ENCODE assay signal across 13 cellular contexts in the genomic region with DNA sequence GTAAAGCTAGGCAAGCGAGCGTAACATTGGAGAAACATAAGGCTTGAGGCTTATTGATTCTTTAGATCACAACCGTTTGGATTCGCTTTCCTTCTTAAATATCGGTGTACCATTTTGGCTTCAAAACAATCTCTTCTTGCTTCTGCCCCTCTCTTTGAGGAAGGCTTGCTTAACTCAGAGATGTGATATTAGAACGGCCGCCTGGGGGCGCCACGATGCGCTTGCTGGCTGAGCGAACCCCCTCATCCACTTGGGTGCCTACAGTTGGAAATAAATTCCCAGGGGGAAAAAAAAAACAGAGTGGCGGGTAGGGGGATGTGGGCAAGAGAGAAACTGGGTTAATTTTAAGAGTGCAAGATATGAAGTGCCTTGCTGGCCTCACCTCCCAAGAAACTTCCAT.
DNase-seq lines count a peak whose midpoint lies in the region; ATAC-seq and TF ChIP-seq lines count a peak whose summit lies in the region.
"Had no signal": no experiment of that assay in that cellular context is flagged by ENCODE, and none has a peak within 500 bp of the region (broad histone marks: within the 10 kb centered on the region; RNA-seq: fewer than 3 reads in every experiment).

No MANE protein-coding gene starts in this region.

- peak; percentile 58 for TF ChIP-seq CTCF in endothelial cell (IDR thresholded peaks at IDR 0.05; ENCODE audit: unreplicated experiment)
- peak; percentile 25 for TF ChIP-seq CTCF in osteocyte (IDR thresholded peaks at IDR 0.05)

- DNase-seq in NCI-H82 (lab: John Stamatoyannopoulos, UW): peak; percentile 11
- no peak for DNase-seq in NCI-H82 treated with DMSO at 0.1 percent for 48 hours (lab: John Stamatoyannopoulos, UW; ENCODE audit: unreplicated experiment)
- DNase-seq in NCI-H69 (lab: John Stamatoyannopoulos, UW): peak; percentile 7
- DNase-seq in endothelial cell (ENCODE audit: low spot score): peak; percentile 37
- DNase-seq in osteocyte (ENCODE audit: extremely low spot score, unreplicated experiment): no peak
- DNase-seq in stimulated activated CD4-positive, alpha-beta T cell treated with anti-CD3 and anti-CD28 coated beads, Interleukin-1b, Interleukin-23, amount 100 ng/mL, for 48 hours: no peak
- no peak for DNase-seq in NCI-H510A treated with DMSO at 0.1 percent for 48 hours (lab: John Stamatoyannopoulos, UW)
- DNase-seq: dorsolateral prefrontal cortex, lower lobe of right lung, NCI-H2171 treated with DMSO at 0.1 percent for 48 hours, RPMI8226 had no signal

- H3K4me1 Mint-ChIP-seq in endothelial cell (ENCODE audit: unreplicated experiment) (peaks cover 19% of the 10 kb centered on the region), osteocyte (ENCODE audit: unreplicated experiment) (no peaks in the 10 kb centered on the region)
- H3K4me1 Mint-ChIP-seq: activated naive CD4-positive, alpha-beta T cell treated with anti-CD3 and anti-CD28 coated beads, Interleukin-2, amount 50 U/mL, for 24 hours had no signal

- no peak overlapping the region for H3K4me3 Mint-ChIP-seq in endothelial cell (ENCODE audit: unreplicated experiment)
- no peak overlapping the region for H3K4me3 Mint-ChIP-seq in osteocyte (ENCODE audit: unreplicated experiment)
- H3K4me3 Mint-ChIP-seq: activated naive CD4-positive, alpha-beta T cell treated with anti-CD3 and anti-CD28 coated beads, Interleukin-2, amount 50 U/mL, for 24 hours had no signal

- peaks cover 4% of the 10 kb centered on the region for H3K36me3 Mint-ChIP-seq in endothelial cell (ENCODE audit: low read depth, unreplicated experiment)
- peaks cover 38% of the 10 kb centered on the region for H3K36me3 Mint-ChIP-seq in osteocyte (ENCODE audit: unreplicated experiment)
- H3K36me3 Mint-ChIP-seq: activated naive CD4-positive, alpha-beta T cell treated with anti-CD3 and anti-CD28 coated beads, Interleukin-2, amount 50 U/mL, for 24 hours had no signal

- H3K27me3 Mint-ChIP-seq in endothelial cell (ENCODE audit: unreplicated experiment) (peaks cover 5% of the 10 kb centered on the region), osteocyte (ENCODE audit: unreplicated experiment) (no peaks in the 10 kb centered on the region)
- H3K27me3 Mint-ChIP-seq: activated naive CD4-positive, alpha-beta T cell treated with anti-CD3 and anti-CD28 coated beads, Interleukin-2, amount 50 U/mL, for 24 hours had no signal

- no peaks in the 10 kb centered on the region for H3K9me3 Mint-ChIP-seq in endothelial cell (ENCODE audit: unreplicated experiment)
- H3K9me3 Mint-ChIP-seq in osteocyte (ENCODE audit: unreplicated experiment): no peaks in the 10 kb centered on the region
- H3K9me3 Mint-ChIP-seq: activated naive CD4-positive, alpha-beta T cell treated with anti-CD3 and anti-CD28 coated beads, Interleukin-2, amount 50 U/mL, for 24 hours had no signal

- H3K27ac Mint-ChIP-seq in endothelial cell (ENCODE audit: unreplicated experiment): no peak overlapping the region
- no peak overlapping the region for H3K27ac Mint-ChIP-seq in osteocyte (ENCODE audit: unreplicated experiment)
- H3K27ac Mint-ChIP-seq: activated naive CD4-positive, alpha-beta T cell treated with anti-CD3 and anti-CD28 coated beads, Interleukin-2, amount 50 U/mL, for 24 hours had no signal

- ATAC-seq in GM18511 (IDR thresholded peaks at IDR 0.05; ENCODE audit: unreplicated experiment): no peak
- ATAC-seq: lower lobe of right lung had no signal

Comparison
In these comparisons a context has a peak if more than half of its experiments do, and no peak if none do; other contexts are left out.
1. DNase-seq: peak in NCI-H82 (single experiment), NCI-H69 (single experiment) and endothelial cell (single experiment); none in NCI-H82 treated with DMSO at 0.1 percent for 48 hours (single experiment), osteocyte (single experiment), stimulated activated CD4-positive, alpha-beta T cell treated with anti-CD3 and anti-CD28 coated beads, Interleukin-1b, Interleukin-23, amount 100 ng/mL, for 48 hours (single experiment) and NCI-H510A treated with DMSO at 0.1 percent for 48 hours (single experiment).